Comparison of ENCODE assay signal across 2 cellular contexts in genomic region chr4:162943263-162943662, GRCh38.
TF ChIP-seq lines count a peak whose summit lies in the region.

No MANE protein-coding gene starts in this region.

TF ChIP-seq in SK-N-SH, 30 proteins besides CTCF, POLR2A, EP300 and RAD21:
- TF ChIP-seq, protein P1, sequence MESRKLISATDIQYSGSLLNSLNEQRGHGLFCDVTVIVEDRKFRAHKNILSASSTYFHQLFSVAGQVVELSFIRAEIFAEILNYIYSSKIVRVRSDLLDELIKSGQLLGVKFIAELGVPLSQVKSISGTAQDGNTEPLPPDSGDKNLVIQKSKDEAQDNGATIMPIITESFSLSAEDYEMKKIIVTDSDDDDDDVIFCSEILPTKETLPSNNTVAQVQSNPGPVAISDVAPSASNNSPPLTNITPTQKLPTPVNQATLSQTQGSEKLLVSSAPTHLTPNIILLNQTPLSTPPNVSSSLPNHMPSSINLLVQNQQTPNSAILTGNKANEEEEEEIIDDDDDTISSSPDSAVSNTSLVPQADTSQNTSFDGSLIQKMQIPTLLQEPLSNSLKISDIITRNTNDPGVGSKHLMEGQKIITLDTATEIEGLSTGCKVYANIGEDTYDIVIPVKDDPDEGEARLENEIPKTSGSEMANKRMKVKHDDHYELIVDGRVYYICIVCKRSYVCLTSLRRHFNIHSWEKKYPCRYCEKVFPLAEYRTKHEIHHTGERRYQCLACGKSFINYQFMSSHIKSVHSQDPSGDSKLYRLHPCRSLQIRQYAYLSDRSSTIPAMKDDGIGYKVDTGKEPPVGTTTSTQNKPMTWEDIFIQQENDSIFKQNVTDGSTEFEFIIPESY (IDR thresholded peaks at IDR 0.05; ENCODE audit: borderline replicate concordance, low read depth), result no peak
- no peak for TF ChIP-seq FOXJ3 (CRISPR knock-in tag; IDR thresholded peaks at IDR 0.05)
- TF ChIP-seq RFX5 (IDR thresholded peaks at IDR 0.05; ENCODE audit: low read length), result no peak
- TF ChIP-seq GATA2 (CRISPR knock-in tag; IDR thresholded peaks at IDR 0.05), result no peak
- TF ChIP-seq CHD2 (IDR thresholded peaks at IDR 0.05; ENCODE audit: low read length, partially characterized antibody), result no peak

TF ChIP-seq in SK-N-SH treated with all-trans-retinoic acid at 6 μM for 48 hours, 23 proteins besides CTCF, POLR2A, EP300 and RAD21:
- no peak for TF ChIP-seq POU6F1 (CRISPR knock-in tag; IDR thresholded peaks at IDR 0.05; ENCODE audit: borderline replicate concordance, low read depth)
- no peak for TF ChIP-seq BACH2 (CRISPR knock-in tag; IDR thresholded peaks at IDR 0.05; ENCODE audit: borderline replicate concordance)
- TF ChIP-seq, protein P2, sequence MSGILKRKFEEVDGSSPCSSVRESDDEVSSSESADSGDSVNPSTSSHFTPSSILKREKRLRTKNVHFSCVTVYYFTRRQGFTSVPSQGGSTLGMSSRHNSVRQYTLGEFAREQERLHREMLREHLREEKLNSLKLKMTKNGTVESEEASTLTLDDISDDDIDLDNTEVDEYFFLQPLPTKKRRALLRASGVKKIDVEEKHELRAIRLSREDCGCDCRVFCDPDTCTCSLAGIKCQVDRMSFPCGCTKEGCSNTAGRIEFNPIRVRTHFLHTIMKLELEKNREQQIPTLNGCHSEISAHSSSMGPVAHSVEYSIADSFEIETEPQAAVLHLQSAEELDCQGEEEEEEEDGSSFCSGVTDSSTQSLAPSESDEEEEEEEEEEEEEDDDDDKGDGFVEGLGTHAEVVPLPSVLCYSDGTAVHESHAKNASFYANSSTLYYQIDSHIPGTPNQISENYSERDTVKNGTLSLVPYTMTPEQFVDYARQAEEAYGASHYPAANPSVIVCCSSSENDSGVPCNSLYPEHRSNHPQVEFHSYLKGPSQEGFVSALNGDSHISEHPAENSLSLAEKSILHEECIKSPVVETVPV (CRISPR knock-in tag; IDR thresholded peaks at IDR 0.05), result no peak
- no peak for TF ChIP-seq CREB5 (CRISPR knock-in tag; IDR thresholded peaks at IDR 0.05; ENCODE audit: low read depth)
- no peak for TF ChIP-seq SNAI2 (CRISPR knock-in tag; IDR thresholded peaks at IDR 0.05)
- TF ChIP-seq GLIS3 (CRISPR knock-in tag; IDR thresholded peaks at IDR 0.05), result no peak
- TF ChIP-seq ARNTL (CRISPR knock-in tag; IDR thresholded peaks at IDR 0.05; ENCODE audit: borderline replicate concordance, low read depth), result no peak
- TF ChIP-seq PPARA (CRISPR knock-in tag; IDR thresholded peaks at IDR 0.05; ENCODE audit: borderline replicate concordance), result no peak
- no peak for TF ChIP-seq ZFP3 (CRISPR knock-in tag; IDR thresholded peaks at IDR 0.05)
- no peak for TF ChIP-seq RARB (CRISPR knock-in tag; IDR thresholded peaks at IDR 0.05)
- no peak for TF ChIP-seq ZFP30 (CRISPR knock-in tag; IDR thresholded peaks at IDR 0.05)
- TF ChIP-seq ZNF8 (CRISPR knock-in tag; IDR thresholded peaks at IDR 0.05), result no peak
- TF ChIP-seq ESRRG (CRISPR knock-in tag; IDR thresholded peaks at IDR 0.05), result no peak
- TF ChIP-seq, protein P3, sequence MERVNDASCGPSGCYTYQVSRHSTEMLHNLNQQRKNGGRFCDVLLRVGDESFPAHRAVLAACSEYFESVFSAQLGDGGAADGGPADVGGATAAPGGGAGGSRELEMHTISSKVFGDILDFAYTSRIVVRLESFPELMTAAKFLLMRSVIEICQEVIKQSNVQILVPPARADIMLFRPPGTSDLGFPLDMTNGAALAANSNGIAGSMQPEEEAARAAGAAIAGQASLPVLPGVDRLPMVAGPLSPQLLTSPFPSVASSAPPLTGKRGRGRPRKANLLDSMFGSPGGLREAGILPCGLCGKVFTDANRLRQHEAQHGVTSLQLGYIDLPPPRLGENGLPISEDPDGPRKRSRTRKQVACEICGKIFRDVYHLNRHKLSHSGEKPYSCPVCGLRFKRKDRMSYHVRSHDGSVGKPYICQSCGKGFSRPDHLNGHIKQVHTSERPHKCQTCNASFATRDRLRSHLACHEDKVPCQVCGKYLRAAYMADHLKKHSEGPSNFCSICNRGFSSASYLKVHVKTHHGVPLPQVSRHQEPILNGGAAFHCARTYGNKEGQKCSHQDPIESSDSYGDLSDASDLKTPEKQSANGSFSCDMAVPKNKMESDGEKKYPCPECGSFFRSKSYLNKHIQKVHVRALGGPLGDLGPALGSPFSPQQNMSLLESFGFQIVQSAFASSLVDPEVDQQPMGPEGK (CRISPR knock-in tag; IDR thresholded peaks at IDR 0.05; ENCODE audit: borderline replicate concordance), result no peak
- TF ChIP-seq TSHZ2 (CRISPR knock-in tag; IDR thresholded peaks at IDR 0.05), result no peak
- no peak for TF ChIP-seq ZNF565 (CRISPR knock-in tag; conservative IDR thresholded peaks at IDR 0.05; ENCODE audit: low read depth)
- TF ChIP-seq TOX (CRISPR knock-in tag; IDR thresholded peaks at IDR 0.05; ENCODE audit: borderline replicate concordance), result no peak
- no peak for TF ChIP-seq ZNF70 (CRISPR knock-in tag; IDR thresholded peaks at IDR 0.05)
